In the genomic region with DNA sequence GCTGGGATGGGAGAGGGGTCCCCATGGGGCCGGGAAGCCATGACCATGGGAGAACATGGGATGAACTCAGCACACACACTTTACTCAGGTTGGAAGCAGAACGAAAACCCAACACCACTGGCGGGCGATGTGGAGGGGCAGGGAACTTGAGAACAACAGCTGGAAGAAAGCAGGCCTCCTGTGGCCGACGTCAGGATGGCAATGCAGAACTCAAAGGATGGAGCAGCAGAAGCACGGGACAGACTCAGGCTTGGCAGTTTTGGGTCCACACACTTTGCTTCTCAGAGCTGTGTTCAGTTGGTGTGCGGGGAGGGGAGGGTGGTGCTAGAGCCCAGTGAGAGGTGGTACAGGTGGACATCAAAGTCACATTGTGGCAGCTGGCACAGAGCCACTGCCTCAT, we compare ENCODE assay signal across 21 cellular contexts.
"Had no signal": no experiment of that assay in that cellular context is flagged by ENCODE, and none has a peak within 500 bp of the region (broad histone marks: within the 10 kb centered on the region; RNA-seq: fewer than 3 reads in every experiment).

No MANE protein-coding gene starts in this region.

- H3K9me3 ChIP-seq: lower lobe of right lung, ovary, psoas muscle, thoracic aorta, upper lobe of left lung had no signal

- DNase-seq: activated CD4-positive, alpha-beta T cell treated with anti-CD3 and anti-CD28 coated beads, Interleukin-2, amount 10 ng/mL, durations not matched to agents 7 days and 5 days; activated effector memory CD4-positive, alpha-beta T cell treated with Interleukin-2 at 50 U/mL for 16 hours; activated naive CD4-positive, alpha-beta T cell treated with anti-CD3 and anti-CD28 coated beads for 36 hours; activated naive CD8-positive, alpha-beta T cell treated with anti-CD3 and anti-CD28 coated beads, Interleukin-2, amount 10 ng/mL, durations not matched to agents 7 days and 5 days; activated T-cell treated with anti-CD3 and anti-CD28 coated beads, Interleukin-2, amount 50 U/mL, for 72 hours; amygdala; foreskin fibroblast; immature natural killer cell; lower lobe of right lung; naive thymus-derived CD4-positive, alpha-beta T cell; ovary; stimulated activated CD4-positive, alpha-beta T cell treated with anti-CD3 and anti-CD28 coated beads, Interleukin-4, amount 100 ng/mL, for 24 hours; stimulated activated naive CD4-positive, alpha-beta T cell treated with Interleukin-2 at 50 U/mL for 16 hours; upper lobe of left lung had no signal

- H3K27ac Mint-ChIP-seq: activated CD4-positive, alpha-beta T cell treated with anti-CD3 and anti-CD28 coated beads, Interleukin-2, amount 10 ng/mL, durations not matched to agents 7 days and 5 days; activated naive CD4-positive, alpha-beta T cell treated with anti-CD3 and anti-CD28 coated beads for 36 hours; activated naive CD8-positive, alpha-beta T cell treated with anti-CD3 and anti-CD28 coated beads, Interleukin-2, amount 10 ng/mL, durations not matched to agents 7 days and 5 days; activated T-cell treated with anti-CD3 and anti-CD28 coated beads, Interleukin-2, amount 50 U/mL, for 72 hours; immature natural killer cell; naive thymus-derived CD4-positive, alpha-beta T cell had no signal

- H3K4me3 ChIP-seq: lower lobe of right lung, ovary, psoas muscle, thoracic aorta, upper lobe of left lung had no signal

- H3K36me3 Mint-ChIP-seq: activated naive CD8-positive, alpha-beta T cell treated with anti-CD3 and anti-CD28 coated beads, Interleukin-2, amount 10 ng/mL, durations not matched to agents 7 days and 5 days; immature natural killer cell had no signal

- H3K36me3 ChIP-seq: lower lobe of right lung, ovary, upper lobe of left lung had no signal

- H3K27me3 Mint-ChIP-seq: activated CD4-positive, alpha-beta T cell treated with anti-CD3 and anti-CD28 coated beads, Interleukin-2, amount 10 ng/mL, durations not matched to agents 7 days and 5 days; activated naive CD8-positive, alpha-beta T cell treated with anti-CD3 and anti-CD28 coated beads, Interleukin-2, amount 10 ng/mL, durations not matched to agents 7 days and 5 days; naive thymus-derived CD4-positive, alpha-beta T cell had no signal

- H3K27me3 ChIP-seq: ovary, upper lobe of left lung had no signal

- H3K4me1 Mint-ChIP-seq: activated CD4-positive, alpha-beta T cell treated with anti-CD3 and anti-CD28 coated beads, Interleukin-2, amount 10 ng/mL, durations not matched to agents 7 days and 5 days; activated naive CD8-positive, alpha-beta T cell treated with anti-CD3 and anti-CD28 coated beads, Interleukin-2, amount 10 ng/mL, durations not matched to agents 7 days and 5 days; immature natural killer cell; neural crest cell had no signal

- H3K27ac ChIP-seq: lower lobe of right lung, ovary, psoas muscle, thoracic aorta, upper lobe of left lung had no signal

- FAIRE-seq: endometrium had no signal

- H3K4me3 Mint-ChIP-seq: activated CD4-positive, alpha-beta T cell treated with anti-CD3 and anti-CD28 coated beads, Interleukin-2, amount 10 ng/mL, durations not matched to agents 7 days and 5 days; activated naive CD4-positive, alpha-beta T cell treated with anti-CD3 and anti-CD28 coated beads for 36 hours; activated naive CD8-positive, alpha-beta T cell treated with anti-CD3 and anti-CD28 coated beads, Interleukin-2, amount 10 ng/mL, durations not matched to agents 7 days and 5 days; activated T-cell treated with anti-CD3 and anti-CD28 coated beads, Interleukin-2, amount 50 U/mL, for 72 hours; immature natural killer cell; naive thymus-derived CD4-positive, alpha-beta T cell; neural crest cell had no signal

- H3K4me1 ChIP-seq: lower lobe of right lung, psoas muscle, upper lobe of left lung had no signal

- H3K9me3 Mint-ChIP-seq: activated CD4-positive, alpha-beta T cell treated with anti-CD3 and anti-CD28 coated beads, Interleukin-2, amount 10 ng/mL, durations not matched to agents 7 days and 5 days; activated naive CD4-positive, alpha-beta T cell treated with anti-CD3 and anti-CD28 coated beads for 36 hours; activated naive CD8-positive, alpha-beta T cell treated with anti-CD3 and anti-CD28 coated beads, Interleukin-2, amount 10 ng/mL, durations not matched to agents 7 days and 5 days; activated T-cell treated with anti-CD3 and anti-CD28 coated beads, Interleukin-2, amount 50 U/mL, for 72 hours; immature natural killer cell; neural crest cell had no signal

- ATAC-seq: activated CD4-positive, CD25-positive, alpha-beta regulatory T cell treated with anti-CD3 and anti-CD28 coated beads, Interleukin-2, amount 50 U/mL, for 24 hours; activated T-cell treated with anti-CD3 and anti-CD28 coated beads, Interleukin-2, amount 50 U/mL, for 72 hours; left lobe of liver; lower lobe of right lung; naive thymus-derived CD4-positive, alpha-beta T cell; psoas muscle; right cardiac atrium had no signal
